1 cellular context compared by ENCODE assay signal in genomic region chr15:42474857-42475256, GRCh38.
TF ChIP-seq lines count a peak whose summit lies in the region.

No MANE protein-coding gene starts in this region.

TF ChIP-seq in SK-N-SH treated with all-trans-retinoic acid at 6 μM for 48 hours, 23 proteins besides CTCF, POLR2A, EP300 and RAD21 (continued from another document):
- TF ChIP-seq CREB5 (CRISPR knock-in tag; IDR thresholded peaks at IDR 0.05; ENCODE audit: low read depth), result no peak
- no peak for TF ChIP-seq SNAI2 (CRISPR knock-in tag; IDR thresholded peaks at IDR 0.05)
- TF ChIP-seq GLIS3 (CRISPR knock-in tag; IDR thresholded peaks at IDR 0.05), result no peak
- no peak for TF ChIP-seq TOX (CRISPR knock-in tag; IDR thresholded peaks at IDR 0.05; ENCODE audit: borderline replicate concordance)
- no peak for TF ChIP-seq ZC3H10 (CRISPR knock-in tag; IDR thresholded peaks at IDR 0.05)
- TF ChIP-seq ZFP3 (CRISPR knock-in tag; IDR thresholded peaks at IDR 0.05), result no peak
- no peak for TF ChIP-seq ARNTL (CRISPR knock-in tag; IDR thresholded peaks at IDR 0.05; ENCODE audit: borderline replicate concordance, low read depth)
- TF ChIP-seq POU6F1 (CRISPR knock-in tag; IDR thresholded peaks at IDR 0.05; ENCODE audit: borderline replicate concordance, low read depth), result no peak
- TF ChIP-seq ZNF70 (CRISPR knock-in tag; IDR thresholded peaks at IDR 0.05), result no peak
- TF ChIP-seq RARB (CRISPR knock-in tag; IDR thresholded peaks at IDR 0.05), result no peak
- no peak for TF ChIP-seq CSDC2 (CRISPR knock-in tag; IDR thresholded peaks at IDR 0.05)
